In genomic region chr11:119175493-119176077, GRCh38 we compare ENCODE assay signal across 14 cellular contexts. TPM values are rescaled to one million over a fixed set of nuclear protein-coding genes. Genes with fewer than 3 reads are reported as not detected.
DNase-seq lines count a peak whose midpoint lies in the region; ATAC-seq and TF ChIP-seq lines count a peak whose summit lies in the region.
"Had no signal": no experiment of that assay in that cellular context is flagged by ENCODE, and none has a peak within 500 bp of the region (broad histone marks: within the 10 kb centered on the region; RNA-seq: fewer than 3 reads in every experiment).

No MANE protein-coding gene starts in this region.

- ATAC-seq in T-helper 17 cell (no peak), GM19455 (IDR thresholded peaks at IDR 0.05; ENCODE audit: unreplicated experiment) (no peak)
- ATAC-seq: gastrocnemius medialis, left ventricle myocardium superior had no signal

- no peak for TF ChIP-seq CTCF in fibroblast of villous mesenchyme (IDR thresholded peaks at IDR 0.05; ENCODE audit: insufficient read depth, low read depth, low read length)

- no peaks in the 10 kb centered on the region for H3K36me3 Mint-ChIP-seq in T-helper 17 cell (ENCODE audit: low read depth)

- peaks cover 3% of the 10 kb centered on the region for H3K4me1 Mint-ChIP-seq in T-helper 17 cell

- H3K27me3 Mint-ChIP-seq in T-helper 17 cell: no peaks in the 10 kb centered on the region

- H3K4me3 ChIP-seq in fibroblast of villous mesenchyme (ENCODE audit: low read depth, low read length): no peak overlapping the region
- H3K4me3 ChIP-seq: gastrocnemius medialis had no signal

- no peaks in the 10 kb centered on the region for H3K9me3 ChIP-seq in T-helper 17 cell (ENCODE audit: control insufficient read depth, low read length, poor library complexity, severe bottlenecking)
- H3K9me3 ChIP-seq: gastrocnemius medialis had no signal

- H3K27ac Mint-ChIP-seq in T-helper 17 cell: no peak overlapping the region

- no peak overlapping the region for H3K4me3 Mint-ChIP-seq in T-helper 17 cell

- DNase-seq in DMS53 treated with DMSO at 0.1 percent for 48 hours (lab: John Stamatoyannopoulos, UW; ENCODE audit: unreplicated experiment) (peak; percentile 31), HT-29 (ENCODE audit: low spot score) (peak; percentile 45), SW480 (ENCODE audit: low spot score) (peak; percentile 23), fibroblast of villous mesenchyme (ENCODE audit: low read depth) (peak; percentile 33), T-helper 17 cell (no peak), cortex of kidney (lab: John Stamatoyannopoulos, UW) (no peak)
- DNase-seq: DMS79; gastrocnemius medialis; KG1; left ventricle myocardium superior; NK-92 treated with Interleukin-12 subunit alpha and Interleukin-12 subunit beta, amount 100 ng/mL, for 24 hours; stimulated activated CD4-positive, alpha-beta T cell treated with anti-CD3 and anti-CD28 coated beads, Interleukin-2, amount 100 ng/mL, for 48 hours; substantia nigra had no signal

RNA-seq across cellular contexts. Expression of gene NLRX1, which starts 7.1 kb away (rescaled TPM):
- total RNA-seq in HT-29 (2014; rRNA removed; shearing (Covaris generic)): 13.1 and 21.1 TPM in 2 replicates
- total RNA-seq in fibroblast of villous mesenchyme: 16.4 and 17.7 TPM in 2 replicates
- 1 to 10 TPM; 6.6 to 6.9 TPM for total RNA-seq in T-helper 17 cell

RNA-seq across cellular contexts. Expression of gene NHERF4, which starts 9.7 kb away (rescaled TPM):
- total RNA-seq in HT-29 (2014; rRNA removed; shearing (Covaris generic)): 1.8 TPM in 2 replicates
- total RNA-seq in fibroblast of villous mesenchyme (not detected in 2 replicates), T-helper 17 cell (1 to 10 TPM in 1 of 2 donors, under 1 TPM in 1; 0.65 to 1.0 TPM)

RNA-seq across cellular contexts. Expression of gene ABCG4, which starts 26.7 kb away (rescaled TPM):
- total RNA-seq in HT-29 (2014; rRNA removed; shearing (Covaris generic)): not detected in 2 replicates
- under 0.01 and 0.86 TPM in 2 replicates for total RNA-seq in fibroblast of villous mesenchyme
- not detected for total RNA-seq in T-helper 17 cell
- total RNA-seq: gastrocnemius medialis had no signal

RNA-seq across cellular contexts. Expression of gene CBL, which starts 30.6 kb away (rescaled TPM):
- total RNA-seq in HT-29 (2014; rRNA removed; shearing (Covaris generic)): 6.5 and 8.3 TPM in 2 replicates
- total RNA-seq in fibroblast of villous mesenchyme: 13.2 and 20.7 TPM in 2 replicates
- total RNA-seq in T-helper 17 cell: 10 to 100 TPM; 36.1 to 41.9 TPM

RNA-seq across cellular contexts. Expression of gene HINFP, which starts 54.2 kb away (rescaled TPM):
- total RNA-seq in HT-29 (2014; rRNA removed; shearing (Covaris generic)): 15.5 and 16.9 TPM in 2 replicates
- 18.6 and 20.3 TPM in 2 replicates for total RNA-seq in fibroblast of villous mesenchyme
- 10 to 100 TPM; 22.3 to 26.1 TPM for total RNA-seq in T-helper 17 cell

Comparison
In these comparisons a context has a peak if more than half of its experiments do, and no peak if none do; other contexts are left out.
1. DNase-seq: peak in DMS53 treated with DMSO at 0.1 percent for 48 hours (single experiment), HT-29 (single experiment), SW480 (single experiment) and fibroblast of villous mesenchyme (single experiment); none in T-helper 17 cell (0 of 3) and cortex of kidney (single experiment).